7 cellular contexts compared by ENCODE assay signal in the genomic region with DNA sequence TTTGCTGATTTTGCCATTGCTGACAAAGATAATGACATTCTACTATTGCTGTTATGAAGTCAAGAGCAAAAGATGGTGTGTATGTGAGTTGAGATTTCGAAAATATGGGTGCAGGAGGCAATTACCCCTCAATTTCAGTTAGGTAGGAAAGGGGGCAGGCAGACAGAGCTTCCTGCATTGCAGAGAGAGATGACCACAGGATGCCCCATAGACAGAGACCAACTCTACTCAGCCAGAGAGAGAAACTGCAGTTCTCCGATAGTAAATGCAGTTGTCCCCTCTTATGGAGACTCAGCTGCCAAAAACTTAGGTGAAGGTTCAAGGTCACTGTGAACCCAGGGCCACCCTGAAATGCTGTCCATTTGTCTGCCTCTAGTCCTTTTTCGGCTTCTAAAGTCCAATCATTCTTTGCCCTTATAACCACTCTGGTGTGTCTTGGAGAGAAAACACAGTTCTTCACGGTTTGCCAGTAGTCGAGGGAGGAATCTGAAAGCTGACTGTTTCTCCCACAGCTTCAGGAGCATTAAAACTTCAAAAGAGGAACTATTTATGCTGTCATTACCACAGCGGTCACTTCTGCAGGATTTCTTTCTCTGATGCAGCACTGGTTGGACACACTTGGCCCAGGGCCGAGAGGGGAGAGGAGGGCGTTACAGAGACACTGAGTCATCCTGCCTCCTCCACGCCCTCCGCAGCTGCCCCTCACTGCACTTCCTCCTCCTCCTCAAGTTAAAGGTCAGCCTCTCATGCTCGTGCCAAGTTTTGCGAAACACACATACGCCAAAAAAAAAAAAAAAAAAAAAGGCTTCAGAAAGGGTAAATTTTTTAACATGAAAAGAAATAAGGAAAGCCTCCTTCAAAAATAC.
DNase-seq lines count a peak whose midpoint lies in the region; ATAC-seq lines count a peak whose summit lies in the region.

No MANE protein-coding gene starts in this region.

- peak overlapping the region; percentile 35 for H3K27ac Mint-ChIP-seq in activated T-helper 1 cell treated with anti-CD3 and anti-CD28 coated beads, Interleukin-12 subunit alpha, Interleukin-12 subunit beta, Interleukin-2, Interleukin-4 antibody, amounts not matched to agents 30 ng/mL and 10 ng/mL and 1 ng/mL, durations not matched to agents 14 hours and 24 hours and 36 hours

- peaks cover 22% of the 10 kb centered on the region for H3K4me1 Mint-ChIP-seq in activated T-helper 1 cell treated with anti-CD3 and anti-CD28 coated beads, Interleukin-12 subunit alpha, Interleukin-12 subunit beta, Interleukin-2, Interleukin-4 antibody, amounts not matched to agents 30 ng/mL and 10 ng/mL and 1 ng/mL, durations not matched to agents 14 hours and 24 hours and 36 hours (ENCODE audit: low read depth)

- H3K9me3 Mint-ChIP-seq in activated T-helper 1 cell treated with anti-CD3 and anti-CD28 coated beads, Interleukin-12 subunit alpha, Interleukin-12 subunit beta, Interleukin-2, Interleukin-4 antibody, amounts not matched to agents 30 ng/mL and 10 ng/mL and 1 ng/mL, durations not matched to agents 14 hours and 24 hours and 36 hours: no peaks in the 10 kb centered on the region

- DNase-seq in NAMALWA (ENCODE audit: low spot score): peak; percentile 74
- DNase-seq in activated T-helper 1 cell treated with anti-CD3 and anti-CD28 coated beads, Interleukin-12 subunit alpha, Interleukin-12 subunit beta, Interleukin-2, Interleukin-4 antibody, amounts not matched to agents 30 ng/mL and 10 ng/mL and 1 ng/mL, durations not matched to agents 14 hours and 24 hours and 36 hours (ENCODE audit: low spot score): no peak
- peak; percentile 97 for DNase-seq in cardiac septum (ENCODE audit: low spot score)
- DNase-seq in posterior vena cava (ENCODE audit: low spot score): peak; percentile 99
- no peak for DNase-seq in retina

- no peak overlapping the region for H3K4me3 Mint-ChIP-seq in activated T-helper 1 cell treated with anti-CD3 and anti-CD28 coated beads, Interleukin-12 subunit alpha, Interleukin-12 subunit beta, Interleukin-2, Interleukin-4 antibody, amounts not matched to agents 30 ng/mL and 10 ng/mL and 1 ng/mL, durations not matched to agents 14 hours and 24 hours and 36 hours

- intact Hi-C loops in activated T-helper 1 cell treated with anti-CD3 and anti-CD28 coated beads, Interleukin-12 subunit alpha, Interleukin-12 subunit beta, Interleukin-2, Interleukin-4 antibody, amounts not matched to agents 30 ng/mL and 10 ng/mL and 1 ng/mL, durations not matched to agents 14 hours and 24 hours and 36 hours (cut with micrococcal nuclease): no loop called here
- intact Hi-C loops in cardiac septum (cut with DNase I): loop anchor here (1.0 to 2.0 kb wide), 3 partner anchors 39 to 262 kb away; no protein-coding TSS in a partner anchor
- intact Hi-C loops in posterior vena cava (cut with DNase I): no loop called here

- ATAC-seq in GM18508 (IDR thresholded peaks at IDR 0.05; ENCODE audit: insufficient read depth, unreplicated experiment): peak; percentile 96
- peak; percentile 92 for ATAC-seq in HG02588 (IDR thresholded peaks at IDR 0.05; ENCODE audit: unreplicated experiment)

- no peaks in the 10 kb centered on the region for H3K36me3 Mint-ChIP-seq in activated T-helper 1 cell treated with anti-CD3 and anti-CD28 coated beads, Interleukin-12 subunit alpha, Interleukin-12 subunit beta, Interleukin-2, Interleukin-4 antibody, amounts not matched to agents 30 ng/mL and 10 ng/mL and 1 ng/mL, durations not matched to agents 14 hours and 24 hours and 36 hours (ENCODE audit: low read depth)

- no peaks in the 10 kb centered on the region for H3K27me3 Mint-ChIP-seq in activated T-helper 1 cell treated with anti-CD3 and anti-CD28 coated beads, Interleukin-12 subunit alpha, Interleukin-12 subunit beta, Interleukin-2, Interleukin-4 antibody, amounts not matched to agents 30 ng/mL and 10 ng/mL and 1 ng/mL, durations not matched to agents 14 hours and 24 hours and 36 hours (ENCODE audit: insufficient read depth)

Comparison
In these comparisons a context has a peak if more than half of its experiments do, and no peak if none do; other contexts are left out.
1. DNase-seq: peak in NAMALWA (single experiment), cardiac septum (single experiment) and posterior vena cava (single experiment); none in activated T-helper 1 cell treated with anti-CD3 and anti-CD28 coated beads, Interleukin-12 subunit alpha, Interleukin-12 subunit beta, Interleukin-2, Interleukin-4 antibody, amounts not matched to agents 30 ng/mL and 10 ng/mL and 1 ng/mL, durations not matched to agents 14 hours and 24 hours and 36 hours (single experiment) and retina (single experiment).